Comparison of ENCODE assay signal across 30 cellular contexts in genomic region chr16:88476817-88477397, GRCh38. TPM values are rescaled to one million over a fixed set of nuclear protein-coding genes. Genes with fewer than 3 reads are reported as not detected.
A peak's percentile ranks its signal among the peaks of the same experiment; 100 is the strongest.
DNase-seq lines count a peak whose midpoint lies in the region; FAIRE-seq and TF ChIP-seq lines count a peak whose summit lies in the region.
"Had no signal": no experiment of that assay in that cellular context is flagged by ENCODE, and none has a peak within 500 bp of the region (broad histone marks: within the 10 kb centered on the region; RNA-seq: fewer than 3 reads in every experiment).

No MANE protein-coding gene starts in this region.

- no peaks in the 10 kb centered on the region for H3K79me2 ChIP-seq in astrocyte (ENCODE audit: insufficient read depth, low read length)

- peak overlapping the region; percentile 71 for H3K27ac Mint-ChIP-seq in activated T-cell treated with anti-CD3 and anti-CD28 coated beads, Interleukin-2, amount 50 U/mL, for 24 hours
- H3K27ac Mint-ChIP-seq in astrocyte (ENCODE audit: unreplicated experiment): peak overlapping the region; percentile 41
- H3K27ac Mint-ChIP-seq: activated CD8-positive, alpha-beta T cell treated with anti-CD3 and anti-CD28 coated beads for 36 hours; activated naive CD8-positive, alpha-beta T cell treated with anti-CD3 and anti-CD28 coated beads, Interleukin-2, amount 10 ng/mL, durations not matched to agents 7 days and 5 days; endodermal cell; T-helper 2 cell treated with Interferon-gamma antibody and Interleukin-4, amounts not matched to agents 5 μg/mL and 100 μg/mL, for 36 hours had no signal

- H3K4me3 ChIP-seq in astrocyte (ENCODE audit: insufficient read depth, low read depth, low read length) (no peak overlapping the region), mucosa of stomach (ENCODE audit: low read length) (no peak overlapping the region), stomach (no peak overlapping the region), A673 (ENCODE audit: low read depth, low read length, poor library complexity, severe bottlenecking) (no peak overlapping the region), small intestine (ENCODE audit: low read depth in 1 of 2, low read length in 2 of 2) (no peak overlapping the region)
- H3K4me3 ChIP-seq: ascending aorta, HAP-1, psoas muscle, upper lobe of left lung had no signal

- H3K9me3 ChIP-seq in astrocyte (ENCODE audit: insufficient read depth, low read depth, low read length) (no peaks in the 10 kb centered on the region), mucosa of stomach (ENCODE audit: control insufficient read depth, low read length) (no peaks in the 10 kb centered on the region), stomach (no peaks in the 10 kb centered on the region), A673 (ENCODE audit: low read depth, low read length, poor library complexity, severe bottlenecking) (no peaks in the 10 kb centered on the region), small intestine (ENCODE audit: control insufficient read depth, low read depth) (no peaks in the 10 kb centered on the region)
- H3K9me3 ChIP-seq: ascending aorta, HAP-1, psoas muscle, upper lobe of left lung had no signal

- FAIRE-seq in astrocyte (lab: Jason Lieb, UNC) (no peak), small intestine (lab: Jason Lieb, UNC) (no peak)
- FAIRE-seq: GM18507, RCC 7860 had no signal

- intact Hi-C loops in stomach (cut with DNase I; ENCODE audit: low total_unique reads) (no loop called here), A673 (cut with micrococcal nuclease; ENCODE audit: unreplicated experiment) (no loop called here)

- no peak overlapping the region for H2AFZ ChIP-seq in astrocyte (ENCODE audit: low read depth, low read length)

- no peaks in the 10 kb centered on the region for H3K9me3 Mint-ChIP-seq in activated T-cell treated with anti-CD3 and anti-CD28 coated beads, Interleukin-2, amount 50 U/mL, for 24 hours
- H3K9me3 Mint-ChIP-seq in astrocyte (ENCODE audit: unreplicated experiment): peaks cover 3% of the 10 kb centered on the region
- H3K9me3 Mint-ChIP-seq: activated CD8-positive, alpha-beta T cell treated with anti-CD3 and anti-CD28 coated beads for 36 hours; activated naive CD8-positive, alpha-beta T cell treated with anti-CD3 and anti-CD28 coated beads, Interleukin-2, amount 10 ng/mL, durations not matched to agents 7 days and 5 days; endodermal cell; T-helper 2 cell treated with Interferon-gamma antibody and Interleukin-4, amounts not matched to agents 5 μg/mL and 100 μg/mL, for 36 hours had no signal

- CTCF ChIA-PET in A673 (lab: Charles Lee): interaction anchor here (0.5 kb wide), 1 partner anchor 369 kb away, joined by 15 read pairs; no protein-coding TSS in a partner anchor

- no peak for DNase-seq in activated T-cell treated with anti-CD3 and anti-CD28 coated beads, Interleukin-2, amount 50 U/mL, for 24 hours
- DNase-seq in activated T-cell treated with anti-CD3 and anti-CD28 coated beads for 4 hours (no peak), astrocyte (ENCODE audit: low read depth) (no peak), stomach (no peak), A673 (ENCODE audit: low spot score) (no peak), small intestine (no peak), DMS53 treated with DMSO at 0.1 percent for 48 hours (lab: John Stamatoyannopoulos, UW; ENCODE audit: unreplicated experiment) (no peak)
- DNase-seq: activated CD8-positive, alpha-beta memory T cell treated with anti-CD3 and anti-CD28 coated beads, Interleukin-2, amount 50 U/mL, for 48 hours; activated effector memory CD4-positive, alpha-beta T cell treated with anti-CD3 and anti-CD28 coated beads, Interleukin-2, amount 50 U/mL, for 16 hours; activated naive CD8-positive, alpha-beta T cell treated with anti-CD3 and anti-CD28 coated beads, Interleukin-2, amount 10 ng/mL, durations not matched to agents 7 days and 5 days; caudate nucleus; endodermal cell; IMR-90; left colon; mesenchymal stem cell; NCI-H1436 treated with DMSO at 0.1 percent for 48 hours; occipital lobe; psoas muscle; SHP77 treated with DMSO at 0.1 percent for 48 hours; stimulated activated CD4-positive, alpha-beta T cell treated with anti-CD3 and anti-CD28 coated beads, Interleukin-4, amount 100 ng/mL, for 4 hours had no signal

- H3K4me1 ChIP-seq in astrocyte (ENCODE audit: insufficient read depth, low read length): no peaks in the 10 kb centered on the region
- peaks cover 94% of the 10 kb centered on the region for H3K4me1 ChIP-seq in mucosa of stomach (ENCODE audit: control insufficient read depth, insufficient read depth, low read length)
- peaks cover 74 to 100% (median 96%) of the 10 kb centered on the region in 4 donors for H3K4me1 ChIP-seq in stomach
- H3K4me1 ChIP-seq in A673 (ENCODE audit: insufficient read depth, low read length, poor library complexity, severe bottlenecking): peaks cover 5% of the 10 kb centered on the region
- peaks cover 3 to 7% of the 10 kb centered on the region in 2 donors for H3K4me1 ChIP-seq in small intestine (ENCODE audit: control insufficient read depth in 2 of 2, insufficient read depth in 1 of 2, low read depth in 1 of 2, low read length in 1 of 2)
- H3K4me1 ChIP-seq: HAP-1, psoas muscle, upper lobe of left lung had no signal

- H3K36me3 ChIP-seq in astrocyte (ENCODE audit: insufficient read depth, low read length) (no peaks in the 10 kb centered on the region), mucosa of stomach (ENCODE audit: control insufficient read depth, insufficient read depth, low read length) (no peaks in the 10 kb centered on the region), stomach (no peaks in the 10 kb centered on the region), A673 (ENCODE audit: insufficient read depth, low read length, poor library complexity, severe bottlenecking) (no peaks in the 10 kb centered on the region), small intestine (ENCODE audit: control insufficient read depth in 2 of 2, insufficient read depth in 2 of 2, low read length in 2 of 2) (peaks cover 0 to 4% of the 10 kb centered on the region in 2 donors)
- H3K36me3 ChIP-seq: ascending aorta, HAP-1, upper lobe of left lung had no signal

- TF ChIP-seq EP300 in stomach (IDR thresholded peaks at IDR 0.05): no peak

- no peaks in the 10 kb centered on the region for H3K27me3 Mint-ChIP-seq in activated T-cell treated with anti-CD3 and anti-CD28 coated beads, Interleukin-2, amount 50 U/mL, for 24 hours
- H3K27me3 Mint-ChIP-seq in astrocyte (ENCODE audit: low read depth, unreplicated experiment): peaks cover 8% of the 10 kb centered on the region
- H3K27me3 Mint-ChIP-seq: activated CD4-positive, alpha-beta T cell treated with anti-CD3 and anti-CD28 coated beads for 36 hours; activated CD8-positive, alpha-beta T cell treated with anti-CD3 and anti-CD28 coated beads for 36 hours; activated naive CD8-positive, alpha-beta T cell treated with anti-CD3 and anti-CD28 coated beads, Interleukin-2, amount 10 ng/mL, durations not matched to agents 7 days and 5 days had no signal

- H3K9ac ChIP-seq in astrocyte (ENCODE audit: low read length) (no peak overlapping the region), mucosa of stomach (ENCODE audit: low read length) (peak overlapping the region; percentile 28)

- H3K27me3 ChIP-seq in astrocyte (ENCODE audit: insufficient read depth, low read length) (no peaks in the 10 kb centered on the region), mucosa of stomach (ENCODE audit: control insufficient read depth, insufficient read depth, low read length) (no peaks in the 10 kb centered on the region), stomach (peaks cover 0 to 40% (median 0%) of the 10 kb centered on the region in 3 donors), A673 (replicated peaks; ENCODE audit: insufficient read depth, low read depth, low read length, poor library complexity) (no peaks in the 10 kb centered on the region), small intestine (ENCODE audit: control insufficient read depth in 2 of 2, insufficient read depth in 2 of 2, low read length in 2 of 2) (no peaks in the 10 kb centered on the region)
- H3K27me3 ChIP-seq: ascending aorta, upper lobe of left lung had no signal

- peaks cover 79% of the 10 kb centered on the region for H4K20me1 ChIP-seq in astrocyte (ENCODE audit: insufficient read depth, low read length)

- WGBS in stomach, 5 donors: 58 to 80% (median 70%) methylated on average over 24 to 26 of the region's 26 CpGs
- WGBS in small intestine, 3 donors: 60 to 83% (median 71%) methylated on average over 26 of the region's 26 CpGs

- H3K4me2 ChIP-seq in astrocyte (ENCODE audit: low read length): no peak overlapping the region

- H3K4me3 Mint-ChIP-seq in activated T-cell treated with anti-CD3 and anti-CD28 coated beads, Interleukin-2, amount 50 U/mL, for 24 hours: no peak overlapping the region
- H3K4me3 Mint-ChIP-seq in astrocyte (ENCODE audit: unreplicated experiment): no peak overlapping the region
- H3K4me3 Mint-ChIP-seq: activated CD4-positive, alpha-beta T cell treated with anti-CD3 and anti-CD28 coated beads for 36 hours; activated CD8-positive, alpha-beta T cell treated with anti-CD3 and anti-CD28 coated beads for 36 hours; activated naive CD8-positive, alpha-beta T cell treated with anti-CD3 and anti-CD28 coated beads, Interleukin-2, amount 10 ng/mL, durations not matched to agents 7 days and 5 days; endodermal cell; T-helper 2 cell treated with Interferon-gamma antibody and Interleukin-4, amounts not matched to agents 5 μg/mL and 100 μg/mL, for 36 hours had no signal

- H3K36me3 Mint-ChIP-seq in activated T-cell treated with anti-CD3 and anti-CD28 coated beads, Interleukin-2, amount 50 U/mL, for 24 hours (ENCODE audit: low read depth): peaks cover 3% of the 10 kb centered on the region
- H3K36me3 Mint-ChIP-seq in astrocyte (ENCODE audit: low read depth, unreplicated experiment): no peaks in the 10 kb centered on the region
- H3K36me3 Mint-ChIP-seq: activated naive CD8-positive, alpha-beta T cell treated with anti-CD3 and anti-CD28 coated beads, Interleukin-2, amount 10 ng/mL, durations not matched to agents 7 days and 5 days had no signal

- TF ChIP-seq CTCF in astrocyte (IDR thresholded peaks at IDR 0.05; ENCODE audit: insufficient read depth, low read depth, low read length) (no peak), stomach (IDR thresholded peaks at IDR 0.05) (no peak), A673 (conservative IDR thresholded peaks at IDR 0.05; ENCODE audit: low read depth, low read length) (no peak)

- no peak for TF ChIP-seq POLR2A in stomach (IDR thresholded peaks at IDR 0.05)

- BruUV-seq in A673 (replicated peaks; lab: Mats Ljungman, UMichigan): no TSS peak

- H3K27ac ChIP-seq in astrocyte (ENCODE audit: low read depth, low read length) (no peak overlapping the region), stomach (peak overlapping the region; percentile 7 to 66 (median 51)), A673 (ENCODE audit: low read depth, low read length, poor library complexity, severe bottlenecking) (no peak overlapping the region), small intestine (ENCODE audit: low read depth in 1 of 2, low read length in 1 of 2) (no peak overlapping the region)
- H3K27ac ChIP-seq: 22Rv1, ascending aorta, psoas muscle, upper lobe of left lung had no signal

- peaks cover 50% of the 10 kb centered on the region for H3K4me1 Mint-ChIP-seq in activated T-cell treated with anti-CD3 and anti-CD28 coated beads, Interleukin-2, amount 50 U/mL, for 24 hours (ENCODE audit: low read depth)
- no peaks in the 10 kb centered on the region for H3K4me1 Mint-ChIP-seq in astrocyte (ENCODE audit: low read depth, unreplicated experiment)

- POLR2A ChIA-PET in A673 (lab: Charles Lee; ENCODE audit: low non-redundant PET): no interaction called here

RNA-seq across cellular contexts. Expression of gene ZFPM1, which starts 23.8 kb away (rescaled TPM):
- total RNA-seq in astrocyte: 8.0 and 8.6 TPM in 2 replicates
- 10 to 100 TPM in 4 of 5 donors, 1 to 10 TPM in 1; 3.9 to 85.7 (median 20.5) TPM for total RNA-seq in stomach
- polyA plus RNA-seq in stomach: 10 to 100 TPM in 1 of 3 donors, 1 to 10 TPM in 2; 4.1 to 10.6 (median 4.2) TPM
- total RNA-seq in A673 (2021): 5.6 and 6.7 TPM in 2 replicates
- 10 to 100 TPM in 1 of 3 donors, 1 to 10 TPM in 2; 8.1 to 14.9 (median 9.2) TPM for polyA plus RNA-seq in small intestine

Comparison
In these comparisons a context has a peak if more than half of its experiments do, and no peak if none do; other contexts are left out.
1. H3K27ac ChIP-seq: peak in stomach (5 of 5); none in astrocyte (single experiment), A673 (single experiment) and small intestine (0 of 2).